Comparison of ENCODE assay signal across 27 cellular contexts in genomic region chr17:6096201-6097004, GRCh38. TPM values are rescaled to one million over a fixed set of nuclear protein-coding genes. Genes with fewer than 3 reads are reported as not detected.
DNase-seq lines count a peak whose midpoint lies in the region; ATAC-seq, FAIRE-seq and TF ChIP-seq lines count a peak whose summit lies in the region.
"Had no signal": no experiment of that assay in that cellular context is flagged by ENCODE, and none has a peak within 500 bp of the region (broad histone marks: within the 10 kb centered on the region; RNA-seq: fewer than 3 reads in every experiment).

No MANE protein-coding gene starts in this region.

- H3K23me2 ChIP-seq in H1 (ENCODE audit: low read depth, low read length) = no peaks in the 10 kb centered on the region; the same call in 1 of the 2 replicates

- CTCF ChIA-PET in H1 (lab: Charles Lee; ENCODE audit: partially characterized antibody) = no interaction called here

- peaks cover 60% of the 10 kb centered on the region for H3K36me3 Mint-ChIP-seq in GM23338 (ENCODE audit: low read depth)
- H3K36me3 Mint-ChIP-seq: CD4-positive, CD25-positive, alpha-beta regulatory T cell had no signal

- H3K27ac ChIP-seq in GM23338 (ENCODE audit: low read depth) (no peak overlapping the region), H1 (ENCODE audit: low read depth, low read length) (no peak overlapping the region), substantia nigra (ENCODE audit: low read depth, low read length, poor library complexity, severe bottlenecking) (peak overlapping the region; percentile 37)
- H3K27ac ChIP-seq: BLaER1 had no signal

- FAIRE-seq in H1 (lab: Jason Lieb, UNC) = no peak
- FAIRE-seq: A204.1, GM12892, RCC 7860 had no signal

- no peaks in the 10 kb centered on the region for H3K9me2 ChIP-seq in GM23338 (ENCODE audit: insufficient read depth)
- H3K9me2 ChIP-seq: SK-N-SH had no signal

- H3K9me3 ChIP-seq in H1 (ENCODE audit: insufficient read depth in 2 of 2, low read depth in 1 of 2, low read length in 1 of 2) = no peaks in the 10 kb centered on the region
- H3K9me3 ChIP-seq: BLaER1, MG63, SK-N-SH had no signal

- H3K27me3 Mint-ChIP-seq in GM23338 (ENCODE audit: insufficient read depth, low read depth, poor library complexity) = peaks cover 5% of the 10 kb centered on the region

- no peak overlapping the region for H2BK15ac ChIP-seq in H1 (ENCODE audit: low read length)

- POLR2A ChIA-PET in H1 (lab: Charles Lee; ENCODE audit: partially characterized antibody) = no interaction called here

- WGBS in H1 (ENCODE audit: extremely low coverage in 1 of 2, insufficient coverage in 1 of 2, insufficient read length in 1 of 2, insufficient replicate concordance in 2 of 2, low coverage in 1 of 2, low lambda C conversion rate in 2 of 2, missing lambda C conversion rate in 1 of 2), 2 experiments = 87% methylated on average over 13 of the region's 13 CpGs; no CpG with 5 or more reads in 1 of the 2 experiments

- no peak overlapping the region for H2BK20ac ChIP-seq in H1 (ENCODE audit: low read length)

- H2AK5ac ChIP-seq in H1 (ENCODE audit: low read depth, low read length) = no peak overlapping the region

- no peak overlapping the region for H3K4ac ChIP-seq in H1 (replicated peaks; ENCODE audit: insufficient read length, low read depth, low read length)

- no peak overlapping the region for H4K91ac ChIP-seq in H1 (replicated peaks; ENCODE audit: insufficient read length, low read length)

- H3K4me3 Mint-ChIP-seq in GM23338 = no peak overlapping the region
- H3K4me3 Mint-ChIP-seq: CD4-positive, CD25-positive, alpha-beta regulatory T cell; H9; HFFc6 had no signal

- 0 out of 2 replicates have a peak overlapping the region, but pooled peaks have one; percentile 66 for H2BK5ac ChIP-seq in H1 (ENCODE audit: low read depth, low read length)

- H3K9me3 Mint-ChIP-seq in GM23338 = no peaks in the 10 kb centered on the region; the same call in 2 of the 3 replicates
- H3K9me3 Mint-ChIP-seq: H9 had no signal

- DNase-seq in GM23338 (ENCODE audit: low spot score) (no peak), NCI-H345 treated with DMSO at 0.1 percent for 48 hours (lab: John Stamatoyannopoulos, UW; ENCODE audit: unreplicated experiment) (peak; percentile 20), H1 (ENCODE audit: low read depth in 1 of 2, low spot score in 2 of 2) (no peak), substantia nigra (lab: John Stamatoyannopoulos, UW) (no peak), activated gamma-delta T cell treated with Interleukin-2 at 50 U/mL for 16 hours (no peak)
- DNase-seq: CD4-positive, CD25-positive, alpha-beta regulatory T cell; DND-41; H9; HFFc6; IMR-90; KG1; MG63; NCI-H1105 treated with DMSO at 0.1 percent for 48 hours; NCI-H146; NCI-H1930; NCI-H2107; NCI-H510A; NCI-H774; SIG-M5; SK-N-SH; SW 1271 had no signal

- H3K4me1 ChIP-seq in GM23338 (ENCODE audit: insufficient read depth) = peaks cover 22% of the 10 kb centered on the region
- H3K4me1 ChIP-seq in H1 (replicated peaks in 1 of 4; ENCODE audit: control insufficient read depth in 3 of 4, insufficient read depth in 4 of 4, low read length in 3 of 4) = peaks cover 0 to 15% (median 11%) of the 10 kb centered on the region in 4 experiments

- no peak overlapping the region for H3K23ac ChIP-seq in H1 (ENCODE audit: insufficient read length)

- H2AFZ ChIP-seq in GM23338 = no peak overlapping the region
- H2AFZ ChIP-seq in H1 (ENCODE audit: low read length) = no peak overlapping the region

- H2BK120ac ChIP-seq in H1 (replicated peaks; ENCODE audit: low read depth, low read length) = no peak overlapping the region

- H3K79me2 ChIP-seq in GM23338 (replicated peaks; ENCODE audit: insufficient read depth) (no peaks in the 10 kb centered on the region), H1 (ENCODE audit: control insufficient read depth in 1 of 2, insufficient read depth in 2 of 2, low read length in 2 of 2) (no peaks in the 10 kb centered on the region)

- H3K9ac ChIP-seq in H1 (replicated peaks in 1 of 4; ENCODE audit: extremely low read depth in 1 of 4, low read depth in 3 of 4, low read length in 3 of 4) = no peak overlapping the region
- H3K9ac ChIP-seq: BLaER1, SK-N-SH had no signal

- no peaks in the 10 kb centered on the region; the same call in 1 of the 2 replicates for H3F3A ChIP-seq in GM23338 (replicated peaks; ENCODE audit: low read depth)

- no peak for TF ChIP-seq CTCF in GM23338 (conservative IDR thresholded peaks at IDR 0.05; ENCODE audit: low read depth in 2 of 2)
- TF ChIP-seq CTCF in H1 (IDR thresholded peaks at IDR 0.05; ENCODE audit: control extremely low read depth in 1 of 3, insufficient read depth in 1 of 3, low read depth in 1 of 3, low read length in 3 of 3) = no peak

- no peak for ATAC-seq in GM23338
- ATAC-seq in GM21825 (IDR thresholded peaks at IDR 0.05; ENCODE audit: unreplicated experiment) = no peak
- ATAC-seq in HG03139 (IDR thresholded peaks at IDR 0.05; ENCODE audit: unreplicated experiment) = no peak

- peaks cover 29% of the 10 kb centered on the region for H3K4me1 Mint-ChIP-seq in GM23338
- H3K4me1 Mint-ChIP-seq: CD4-positive, CD25-positive, alpha-beta regulatory T cell had no signal

- H3K79me1 ChIP-seq in H1 (ENCODE audit: low read depth, low read length) = no peaks in the 10 kb centered on the region

- H4K5ac ChIP-seq in H1 (ENCODE audit: insufficient read length, low read depth, low read length) = no peak overlapping the region

- no peak for TF ChIP-seq EP300 in H1 (IDR thresholded peaks at IDR 0.05; ENCODE audit: borderline replicate concordance in 1 of 2, low read depth in 2 of 2, low read length in 2 of 2)

- H3K27me3 ChIP-seq in GM23338 (ENCODE audit: insufficient read depth) (no peaks in the 10 kb centered on the region), H1 (replicated peaks in 1 of 4; ENCODE audit: control insufficient read depth in 3 of 4, extremely low read depth in 1 of 4, insufficient read depth in 3 of 4, low read length in 3 of 4) (no peaks in the 10 kb centered on the region)
- H3K27me3 ChIP-seq: BLaER1, MG63 had no signal

- TF ChIP-seq POLR2A in H1 (IDR thresholded peaks at IDR 0.05; ENCODE audit: control extremely low read depth in 1 of 2, low read depth in 2 of 2, low read length in 2 of 2) = no peak

- H3K36me3 ChIP-seq in GM23338 (ENCODE audit: insufficient read depth) (no peaks in the 10 kb centered on the region), H1 (ENCODE audit: control insufficient read depth in 2 of 4, insufficient read depth in 4 of 4, low read length in 3 of 4) (peaks cover 0 to 12% (median 4%) of the 10 kb centered on the region in 4 experiments; a peak in 6 of 8 replicates)
- H3K36me3 ChIP-seq: BLaER1, MG63 had no signal

- H3K4me3 ChIP-seq in GM23338 (no peak overlapping the region), H1 (ENCODE audit: extremely low read depth in 1 of 4, insufficient read depth in 2 of 4, low read depth in 3 of 4, low read length in 4 of 4) (no peak overlapping the region)
- H3K4me3 ChIP-seq: BLaER1, MG63 had no signal

- H3K18ac ChIP-seq in H1 (ENCODE audit: extremely low read depth, low read length) = no peak overlapping the region

- H4K8ac ChIP-seq in H1 (ENCODE audit: extremely low read depth, insufficient read depth, low read length) = no peak overlapping the region; the same call in 1 of the 2 replicates

- H3K14ac ChIP-seq in H1 (ENCODE audit: insufficient read length) = no peak overlapping the region

- no peak overlapping the region for H2BK12ac ChIP-seq in H1 (ENCODE audit: low read depth, low read length)

- H4K20me1 ChIP-seq in GM23338 (replicated peaks; ENCODE audit: insufficient read depth) = no peaks in the 10 kb centered on the region
- H4K20me1 ChIP-seq in H1 (replicated peaks in 1 of 2; ENCODE audit: control insufficient read depth in 1 of 2, insufficient read depth in 2 of 2, low read length in 2 of 2) = no peaks in the 10 kb centered on the region
- H4K20me1 ChIP-seq: BLaER1 had no signal

- H3K56ac ChIP-seq in H1 (replicated peaks; ENCODE audit: insufficient read length, low read depth, low read length) = no peak overlapping the region

- no peak for TF ChIP-seq RAD21 in H1 (IDR thresholded peaks at IDR 0.05 in 1 of 2, conservative IDR thresholded peaks at IDR 0.05 in 1 of 2; ENCODE audit: low read depth in 2 of 2, low read length in 2 of 2)

- H3K27ac Mint-ChIP-seq in GM23338 = peak overlapping the region; percentile 76; the same call in 1 of the 2 replicates
- H3K27ac Mint-ChIP-seq: CD4-positive, CD25-positive, alpha-beta regulatory T cell; HFFc6 had no signal

- no peak overlapping the region for H3K4me2 ChIP-seq in GM23338
- H3K4me2 ChIP-seq in H1 (ENCODE audit: insufficient read depth in 1 of 2, low read depth in 2 of 2, low read length in 2 of 2) = no peak overlapping the region
- H3K4me2 ChIP-seq: BLaER1, SK-N-SH had no signal

TF ChIP-seq in GM23338, 12 proteins besides CTCF, POLR2A, EP300 and RAD21:
- TF ChIP-seq POLR2AphosphoS5 (IDR thresholded peaks at IDR 0.05; ENCODE audit: low read depth) (no peak), STAT1 (IDR thresholded peaks at IDR 0.05; ENCODE audit: unreplicated experiment) (no peak)

TF ChIP-seq in H1, 55 proteins besides CTCF, POLR2A, EP300 and RAD21:
- TF ChIP-seq NANOG (IDR thresholded peaks at IDR 0.05; ENCODE audit: insufficient read depth, low read depth, low read length, poor library complexity, severe bottlenecking) = no peak
- TF ChIP-seq CBX5 (IDR thresholded peaks at IDR 0.05; ENCODE audit: low read depth, low read length) = no peak
TF ChIP-seq in H1: peak in this region for 0.

RNA-seq across cellular contexts. Expression of gene WSCD1, which starts 26.2 kb away (rescaled TPM):
- 35.8 and 38.9 TPM in 2 replicates for total RNA-seq in GM23338 (2014; rRNA removed; shearing (Covaris generic))
- polyA plus RNA-seq in GM23338 (2016; fragmentation: Nextera tagmentation; extraction: Ambion mirVana) (6.1 and 6.8 TPM in 2 replicates), H1 (2011; rRNA removed) (21.9 and 26.6 TPM in 2 replicates)
- total RNA-seq in H1 (2021; fragmentation: NEBNext Ultra II Directional; extraction: Animal tissue kit (Norgen Biotek cat#: 25700)) = 39.0 and 47.4 TPM in 2 replicates
- 20.6 TPM for polyA plus RNA-seq in H1 (2011; cell fraction: cytosol; rRNA removed)
- 31.5 TPM for polyA plus RNA-seq in H1 (2011; cell fraction: nucleus; rRNA removed)
- 18.6 to 27.6 TPM (median 23.2 TPM) in 4 replicates for polyA plus RNA-seq in H1 (2012, experiment 1 of 2)
- polyA plus RNA-seq in H1 (2012, experiment 2 of 2) = 18.5 TPM
- 17.1 TPM for polyA plus RNA-seq in H1 (2013, experiment 1 of 2)
- 18.2 TPM for polyA plus RNA-seq in H1 (2013, experiment 2 of 2)
- 31.8 and 32.3 TPM in 2 replicates for polyA minus RNA-seq in H1 (2011; rRNA and poly(A)+ RNA removed)
- polyA minus RNA-seq in H1 (2011; cell fraction: cytosol; rRNA and poly(A)+ RNA removed) = 32.1 TPM
- polyA minus RNA-seq in H1 (2011; cell fraction: nucleus; rRNA and poly(A)+ RNA removed) = 18.6 TPM
- total RNA-seq: CD4-positive, CD25-positive, alpha-beta regulatory T cell; HFFc6; IMR-90 had no signal
- polyA plus RNA-seq: CD4-positive, CD25-positive, alpha-beta regulatory T cell had no signal
